In the genomic region with DNA sequence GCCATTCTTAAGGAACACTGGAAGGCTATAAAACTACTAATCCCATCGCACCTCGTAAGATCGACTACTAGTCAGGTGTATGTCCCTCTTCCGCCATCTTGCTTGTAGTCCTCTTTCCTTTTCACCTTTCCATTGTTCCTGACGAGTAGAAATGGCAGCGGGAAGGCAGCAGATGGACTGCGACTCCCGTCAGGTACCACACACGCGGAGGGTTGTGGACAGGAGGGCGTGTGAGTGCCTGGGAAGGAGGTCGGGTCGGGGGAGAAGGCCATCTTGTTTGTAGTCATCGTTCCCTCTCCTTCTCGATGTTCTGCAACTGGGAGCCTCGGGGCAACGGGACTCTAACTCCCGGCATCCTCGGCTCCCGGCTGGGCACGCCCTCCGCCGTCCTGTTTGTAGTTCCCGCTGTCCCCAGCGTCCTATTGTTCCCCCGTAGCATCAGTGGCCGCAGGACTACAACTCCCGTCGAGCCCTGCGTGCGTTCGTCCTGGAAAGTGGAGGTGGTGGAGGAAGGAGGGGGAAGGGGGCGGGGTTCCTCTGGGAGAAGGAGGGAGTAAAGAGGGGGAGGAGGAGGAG, we compare ENCODE assay signal across 8 cellular contexts. TPM values are rescaled to one million over a fixed set of nuclear protein-coding genes. Genes with fewer than 3 reads are reported as not detected.
DNase-seq lines count a peak whose midpoint lies in the region; ATAC-seq and TF ChIP-seq lines count a peak whose summit lies in the region.

No MANE protein-coding gene starts in this region.

- peak overlapping the region; percentile 97 to 100 (median 99) for H3K27ac Mint-ChIP-seq in naive thymus-derived CD8-positive, alpha-beta T cell
- peak overlapping the region; percentile 96 for H3K27ac Mint-ChIP-seq in stimulated activated memory B cell treated with anti-CD40 and anti-IgM and Interleukin-4, amounts not matched to agents 10 μg/mL and 1 μg/mL and 100 μg/mL, for 72 hours

- no peaks in the 10 kb centered on the region for H3K27me3 Mint-ChIP-seq in naive thymus-derived CD8-positive, alpha-beta T cell
- no peaks in the 10 kb centered on the region for H3K27me3 Mint-ChIP-seq in stimulated activated memory B cell treated with anti-CD40 and anti-IgM and Interleukin-4, amounts not matched to agents 10 μg/mL and 1 μg/mL and 100 μg/mL, for 72 hours

- no peaks in the 10 kb centered on the region for H3K27me3 ChIP-seq in MG63

- 0 out of 2 replicates have a peak, but pooled peaks have one; percentile 47 for TF ChIP-seq POLR2A in Raji (IDR thresholded peaks at IDR 0.05; ENCODE audit: insufficient read depth, low read depth, low read length)

- H3K9me3 ChIP-seq in MG63: no peaks in the 10 kb centered on the region

- peak; percentile 100 for DNase-seq in ELF-1 (ENCODE audit: low read depth, low spot score)
- DNase-seq in HCEC 1CT: peak; percentile 100
- peak; percentile 100 for DNase-seq in MG63
- DNase-seq in activated effector memory CD4-positive, alpha-beta T cell treated with Interleukin-2 at 50 U/mL for 16 hours: peak; percentile 93
- DNase-seq in fibroblast of pulmonary artery (ENCODE audit: low read depth): peak; percentile 100
- DNase-seq in naive thymus-derived CD8-positive, alpha-beta T cell: peak in 9 of 10 donors; percentile 88 to 97 (median 94)

- ATAC-seq in naive thymus-derived CD8-positive, alpha-beta T cell: peak; percentile 69 to 70
- peak; percentile 85 for ATAC-seq in stimulated activated memory B cell treated with anti-CD40 and anti-IgM and Interleukin-4, amounts not matched to agents 10 μg/mL and 1 μg/mL and 100 μg/mL, for 72 hours

- H3K36me3 Mint-ChIP-seq in naive thymus-derived CD8-positive, alpha-beta T cell: no peaks in the 10 kb centered on the region
- peaks cover 13% of the 10 kb centered on the region for H3K36me3 Mint-ChIP-seq in stimulated activated memory B cell treated with anti-CD40 and anti-IgM and Interleukin-4, amounts not matched to agents 10 μg/mL and 1 μg/mL and 100 μg/mL, for 72 hours

- TF ChIP-seq CTCF in fibroblast of pulmonary artery (IDR thresholded peaks at IDR 0.05; ENCODE audit: low read length, missing control alignments): no peak

- H3K4me3 ChIP-seq in MG63 (peak overlapping the region; percentile 97), fibroblast of pulmonary artery (replicated peaks; ENCODE audit: low read depth, low read length) (peak overlapping the region; percentile 69)

- peaks cover 21 to 34% (median 28%) of the 10 kb centered on the region in 4 donors for H3K4me1 Mint-ChIP-seq in naive thymus-derived CD8-positive, alpha-beta T cell
- peaks cover 42% of the 10 kb centered on the region for H3K4me1 Mint-ChIP-seq in stimulated activated memory B cell treated with anti-CD40 and anti-IgM and Interleukin-4, amounts not matched to agents 10 μg/mL and 1 μg/mL and 100 μg/mL, for 72 hours

- H3K36me3 ChIP-seq in MG63: peaks cover 24% of the 10 kb centered on the region

- H3K4me3 Mint-ChIP-seq in naive thymus-derived CD8-positive, alpha-beta T cell: peak overlapping the region; percentile 96 to 100 (median 99)
- peak overlapping the region; percentile 94 for H3K4me3 Mint-ChIP-seq in stimulated activated memory B cell treated with anti-CD40 and anti-IgM and Interleukin-4, amounts not matched to agents 10 μg/mL and 1 μg/mL and 100 μg/mL, for 72 hours

- POLR2A ChIA-PET in naive thymus-derived CD8-positive, alpha-beta T cell (lab: Charles Lee): interaction anchor here (0.8 to 2.3 kb wide), 5 partner anchors 21 to 263 kb away, joined by 3 to 9 read pairs (median 4); a partner anchor contains a TSS

- H3K9me3 Mint-ChIP-seq in naive thymus-derived CD8-positive, alpha-beta T cell: no peaks in the 10 kb centered on the region
- no peaks in the 10 kb centered on the region for H3K9me3 Mint-ChIP-seq in stimulated activated memory B cell treated with anti-CD40 and anti-IgM and Interleukin-4, amounts not matched to agents 10 μg/mL and 1 μg/mL and 100 μg/mL, for 72 hours

RNA-seq across cellular contexts. Expression of a gene that starts 0.3 kb away (rescaled TPM):
- total RNA-seq in MG63 (2014; rRNA removed; shearing (Covaris generic); ENCODE audit: low replicate concordance): 19.5 and 31.2 TPM in 2 replicates
- total RNA-seq in naive thymus-derived CD8-positive, alpha-beta T cell: 10 to 100 TPM; 13.1 to 16.8 TPM
- polyA plus RNA-seq in naive thymus-derived CD8-positive, alpha-beta T cell: under 1 TPM; 0.06 to 0.29 (median 0.16) TPM

RNA-seq across cellular contexts. Expression of a gene that starts 25.8 kb away (rescaled TPM):
- total RNA-seq in MG63 (2014; rRNA removed; shearing (Covaris generic); ENCODE audit: low replicate concordance): 4.1 and 4.2 TPM in 2 replicates
- 10 to 100 TPM; 18.6 to 20.8 TPM for total RNA-seq in naive thymus-derived CD8-positive, alpha-beta T cell
- 10 to 100 TPM; 15.2 to 16.0 (median 15.5) TPM for polyA plus RNA-seq in naive thymus-derived CD8-positive, alpha-beta T cell

RNA-seq across cellular contexts. Expression of a gene that starts 26.6 kb away (rescaled TPM):
- total RNA-seq in MG63 (2014; rRNA removed; shearing (Covaris generic); ENCODE audit: low replicate concordance): not detected in 2 replicates
- 1 to 10 TPM; 1.0 to 1.3 TPM for total RNA-seq in naive thymus-derived CD8-positive, alpha-beta T cell
- under 1 TPM in 1 of 3 donors, not detected in 2; 0.14 TPM for polyA plus RNA-seq in naive thymus-derived CD8-positive, alpha-beta T cell

RNA-seq across cellular contexts. Expression of a gene that starts 29.2 kb away (rescaled TPM):
- total RNA-seq in MG63 (2014; rRNA removed; shearing (Covaris generic); ENCODE audit: low replicate concordance): 64.3 and 70.8 TPM in 2 replicates
- total RNA-seq in naive thymus-derived CD8-positive, alpha-beta T cell: 10 to 100 TPM; 24.2 to 24.6 TPM
- 10 to 100 TPM; 33.9 to 38.8 (median 34.7) TPM for polyA plus RNA-seq in naive thymus-derived CD8-positive, alpha-beta T cell

RNA-seq across cellular contexts. Expression of a gene that starts 34.5 kb away (rescaled TPM):
- total RNA-seq in MG63 (2014; rRNA removed; shearing (Covaris generic); ENCODE audit: low replicate concordance): 0.17 and 0.76 TPM in 2 replicates
- total RNA-seq in naive thymus-derived CD8-positive, alpha-beta T cell: 10 to 100 TPM; 39.5 to 44.3 TPM
- 1 to 10 TPM in 1 of 3 donors, under 1 TPM in 2; 0.35 to 2.0 (median 0.77) TPM for polyA plus RNA-seq in naive thymus-derived CD8-positive, alpha-beta T cell

Comparison
In these comparisons a context has a peak if more than half of its experiments do, and no peak if none do; other contexts are left out.
1. Peak in every context shown above with its lines: DNase-seq, ATAC-seq and H3K4me3 ChIP-seq.